1 cellular context compared by ENCODE assay signal in genomic region chr3:159866201-159866746, GRCh38.
TF ChIP-seq lines count a peak whose summit lies in the region.

No MANE protein-coding gene starts in this region.

TF ChIP-seq in HEK293, 187 proteins besides CTCF, POLR2A, EP300 and RAD21 (continued from another document and continues in another):
- TF ChIP-seq PRDM6 (tag by site-specific recombination; IDR thresholded peaks at IDR 0.05) (peak; percentile 87), ZNF416 (tag by site-specific recombination; IDR thresholded peaks at IDR 0.05) (no peak), SCRT1 (tag by site-specific recombination; IDR thresholded peaks at IDR 0.05; ENCODE audit: borderline replicate concordance) (0 out of 2 replicates have a peak, but pooled peaks have one; percentile 38), WT1 (tag by site-specific recombination; IDR thresholded peaks at IDR 0.05) (peak; percentile 79), ZNF580 (tag by site-specific recombination; IDR thresholded peaks at IDR 0.05) (peak; percentile 67; the same call in 1 of the 2 replicates), PRDM10 (tag by site-specific recombination; IDR thresholded peaks at IDR 0.05) (peak; percentile 44; the same call in 1 of the 2 replicates), ZNF391 (tag by site-specific recombination; IDR thresholded peaks at IDR 0.05; ENCODE audit: borderline replicate concordance, low read depth) (peak; percentile 50; the same call in 1 of the 2 replicates), ZNF626 (tag by site-specific recombination; IDR thresholded peaks at IDR 0.05) (no peak), ZNF394 (tag by site-specific recombination; IDR thresholded peaks at IDR 0.05; ENCODE audit: borderline replicate concordance) (no peak; the same call in 1 of the 2 replicates), ZNF629 (tag by site-specific recombination; IDR thresholded peaks at IDR 0.05) (peak; percentile 41; the same call in 1 of the 2 replicates), BCL6B (tag by site-specific recombination; IDR thresholded peaks at IDR 0.05) (0 out of 2 replicates have a peak, but pooled peaks have one; percentile 32), OVOL3 (tag by site-specific recombination; IDR thresholded peaks at IDR 0.05) (peak; percentile 43; the same call in 1 of the 2 replicates), ZNF2 (tag by site-specific recombination; IDR thresholded peaks at IDR 0.05) (no peak), ZNF610 (tag by site-specific recombination; IDR thresholded peaks at IDR 0.05; ENCODE audit: borderline replicate concordance) (no peak), ZNF561 (tag by site-specific recombination; IDR thresholded peaks at IDR 0.05; ENCODE audit: borderline replicate concordance) (no peak), INSM2 (tag by site-specific recombination; IDR thresholded peaks at IDR 0.05) (peak; percentile 22; the same call in 1 of the 2 replicates), ZNF221 (tag by site-specific recombination; IDR thresholded peaks at IDR 0.05; ENCODE audit: borderline replicate concordance) (no peak), OSR2 (tag by site-specific recombination; IDR thresholded peaks at IDR 0.05) (peak; percentile 88), ZNF423 (tag by site-specific recombination; IDR thresholded peaks at IDR 0.05) (no peak), ZNF664 (tag by site-specific recombination; IDR thresholded peaks at IDR 0.05) (no peak), HIC1 (tag by site-specific recombination; IDR thresholded peaks at IDR 0.05) (peak; percentile 82), ZEB2 (tag by site-specific recombination; IDR thresholded peaks at IDR 0.05) (peak; percentile 62; the same call in 1 of the 2 replicates), ZNF843 (tag by site-specific recombination; IDR thresholded peaks at IDR 0.05) (peak; percentile 90), ZNF521 (tag by site-specific recombination; IDR thresholded peaks at IDR 0.05) (no peak), ZNF266 (tag by site-specific recombination; IDR thresholded peaks at IDR 0.05; ENCODE audit: low read depth) (no peak), ZNF362 (tag by site-specific recombination; IDR thresholded peaks at IDR 0.05) (peak; percentile 95), ZNF558 (tag by site-specific recombination; IDR thresholded peaks at IDR 0.05) (0 out of 2 replicates have a peak, but pooled peaks have one; percentile 62), HOXA7 (CRISPR knock-in tag; IDR thresholded peaks at IDR 0.05; ENCODE audit: borderline replicate concordance) (no peak), ZNF132 (tag by site-specific recombination; IDR thresholded peaks at IDR 0.05; ENCODE audit: borderline replicate concordance) (no peak), ZNF596 (tag by site-specific recombination; IDR thresholded peaks at IDR 0.05) (0 out of 2 replicates have a peak, but pooled peaks have one; percentile 5), ZNF280C (tag by site-specific recombination; IDR thresholded peaks at IDR 0.05) (no peak), ZNF621 (tag by site-specific recombination; IDR thresholded peaks at IDR 0.05) (no peak), ZNF19 (tag by site-specific recombination; IDR thresholded peaks at IDR 0.05; ENCODE audit: low read depth) (0 out of 2 replicates have a peak, but pooled peaks have one; percentile 8), ZNF639 (tag by site-specific recombination; IDR thresholded peaks at IDR 0.05) (peak; percentile 44; the same call in 1 of the 2 replicates), GLI2 (tag by site-specific recombination; IDR thresholded peaks at IDR 0.05; ENCODE audit: borderline replicate concordance, low read depth) (0 out of 2 replicates have a peak, but pooled peaks have one; percentile 11), ZNF692 (tag by site-specific recombination; IDR thresholded peaks at IDR 0.05) (peak; percentile 59; the same call in 1 of the 2 replicates), ZBTB1 (tag by site-specific recombination; IDR thresholded peaks at IDR 0.05) (0 out of 2 replicates have a peak, but pooled peaks have one; percentile 49)
